ENCODE assay signal across 8 cellular contexts in the genomic region with DNA sequence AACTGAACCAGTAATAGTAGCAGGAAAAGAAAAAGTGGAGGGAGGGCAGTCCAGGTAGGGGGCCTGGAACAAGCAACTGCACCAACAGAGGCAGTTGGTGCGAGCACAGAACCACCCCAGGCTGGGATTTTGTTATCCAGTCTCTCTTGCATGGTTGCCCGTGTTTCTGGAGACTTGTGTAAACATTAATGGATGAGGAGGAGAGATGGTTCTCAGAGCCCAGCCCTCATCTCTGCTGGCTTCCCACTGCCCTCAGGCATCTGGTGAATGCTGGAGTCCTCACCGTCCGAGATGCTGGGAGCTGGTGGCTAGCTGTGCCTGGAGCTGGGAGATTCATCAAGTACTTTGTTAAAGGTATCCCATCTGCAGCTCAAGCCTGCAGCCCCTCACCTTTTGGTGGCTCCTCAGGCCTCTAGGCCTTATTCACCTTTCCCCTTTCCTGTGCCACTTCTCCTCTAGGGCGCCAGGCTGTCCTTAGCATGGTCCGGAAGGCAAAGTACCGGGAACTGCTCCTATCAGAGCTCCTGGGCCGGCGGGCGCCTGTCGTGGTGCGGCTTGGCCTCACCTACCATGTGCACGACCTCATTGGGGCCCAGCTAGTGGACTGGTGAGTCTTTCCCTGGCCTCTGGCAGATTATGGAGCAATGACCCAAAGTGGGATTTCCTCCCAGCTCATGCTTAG. TPM values are rescaled to one million over a fixed set of nuclear protein-coding genes. Genes with fewer than 3 reads are reported as not detected.
DNase-seq lines count a peak whose midpoint lies in the region; ATAC-seq and TF ChIP-seq lines count a peak whose summit lies in the region.
"Not testable (repeated sequence)": the region's sequence is repeated elsewhere in the genome, so short reads cannot be mapped to it uniquely, and the experiment has no call there.
"Had no signal": no experiment of that assay in that cellular context is flagged by ENCODE, and none has a peak within 500 bp of the region (broad histone marks: within the 10 kb centered on the region; RNA-seq: fewer than 3 reads in every experiment).

No MANE protein-coding gene starts in this region.

- not testable (repeated sequence) for H3K27me3 Mint-ChIP-seq in CD4-positive, alpha-beta T cell; T-cell; activated T-helper 17 cell treated with anti-CD3 and anti-CD28 coated beads, Interleukin-2, amount 50 U/mL, for 72 hours; activated naive CD8-positive, alpha-beta T cell treated with anti-CD3 and anti-CD28 coated beads, Interleukin-2, amount 10 ng/mL, durations not matched to agents 7 days and 5 days

- intact Hi-C loops in CD4-positive, alpha-beta T cell (cut with DNase I, micrococcal nuclease); posterior vena cava (cut with DNase I): not testable (repeated sequence)

- peaks cover 17% of the 10 kb centered on the region for H3K4me1 Mint-ChIP-seq in CD4-positive, alpha-beta T cell (ENCODE audit: low read depth)
- H3K4me1 Mint-ChIP-seq in T-cell, result peaks cover 13 to 16% (median 14%) of the 10 kb centered on the region in 3 donors
- H3K4me1 Mint-ChIP-seq in activated T-helper 17 cell treated with anti-CD3 and anti-CD28 coated beads, Interleukin-2, amount 50 U/mL, for 72 hours; activated naive CD8-positive, alpha-beta T cell treated with anti-CD3 and anti-CD28 coated beads, Interleukin-2, amount 10 ng/mL, durations not matched to agents 7 days and 5 days: not testable (repeated sequence)

- DNase-seq in CD4-positive, alpha-beta T cell; activated naive CD8-positive, alpha-beta T cell treated with anti-CD3 and anti-CD28 coated beads, Interleukin-2, amount 10 ng/mL, durations not matched to agents 7 days and 5 days: not testable (repeated sequence)
- DNase-seq in T-cell (peak in 1 of 34 experiments; percentile 10), lung (ENCODE audit: low spot score) (peak; percentile 17), posterior vena cava (ENCODE audit: low spot score) (peak; percentile 58)

- not testable (repeated sequence) for H3K27ac ChIP-seq in CD4-positive, alpha-beta T cell (ENCODE audit: low read depth, low read length); lung (ENCODE audit: low read depth in 1 of 2, low read length in 1 of 2)

- CTCF ChIA-PET in CD4-positive, alpha-beta T cell (lab: Charles Lee), result not testable (repeated sequence)
- CTCF ChIA-PET in T-cell (lab: Charles Lee), result interaction anchor here in 1 of 2 donors (0.6 kb wide), 1 partner anchor 140 kb away, joined by 7 read pairs; no protein-coding TSS in a partner anchor

- not testable (repeated sequence) for H3K27me3 ChIP-seq in CD4-positive, alpha-beta T cell (ENCODE audit: control insufficient read depth, insufficient read depth, low read length); lung (ENCODE audit: control insufficient read depth, insufficient read depth)

- ATAC-seq in CD4-positive, alpha-beta T cell (ENCODE audit: poor library complexity); T-cell (replicated peaks in 1 of 4); activated T-helper 17 cell treated with anti-CD3 and anti-CD28 coated beads, Interleukin-2, amount 50 U/mL, for 72 hours (replicated peaks); activated naive CD8-positive, alpha-beta T cell treated with anti-CD3 and anti-CD28 coated beads, Interleukin-2, amount 10 ng/mL, durations not matched to agents 7 days and 5 days (ENCODE audit: low read depth); lung (ENCODE audit: insufficient read depth, low FRiP score): not testable (repeated sequence)
- ATAC-seq in esophagus mucosa, result peak; percentile 33

- not testable (repeated sequence) for H3K4me1 ChIP-seq in lung (ENCODE audit: control insufficient read depth in 2 of 2, insufficient read depth in 2 of 2, low read length in 2 of 2)

- H3K36me3 ChIP-seq in lung (ENCODE audit: control insufficient read depth in 2 of 2, insufficient read depth in 2 of 2, low read length in 2 of 2), result peaks cover 10% of the 10 kb centered on the region in 2 donors

- H3K36me3 Mint-ChIP-seq in CD4-positive, alpha-beta T cell (ENCODE audit: low read depth); T-cell; activated T-helper 17 cell treated with anti-CD3 and anti-CD28 coated beads, Interleukin-2, amount 50 U/mL, for 72 hours (ENCODE audit: low read depth); activated naive CD8-positive, alpha-beta T cell treated with anti-CD3 and anti-CD28 coated beads, Interleukin-2, amount 10 ng/mL, durations not matched to agents 7 days and 5 days: not testable (repeated sequence)

- not testable (repeated sequence) for TF ChIP-seq CTCF in CD4-positive, alpha-beta T cell (IDR thresholded peaks at IDR 0.05); lung (IDR thresholded peaks at IDR 0.05; ENCODE audit: control extremely low read depth, extremely low read depth)

- not testable (repeated sequence) for H3K4me3 ChIP-seq in lung

- POLR2A ChIA-PET in CD4-positive, alpha-beta T cell (lab: Charles Lee), result interaction anchor here (1.3 kb wide), 1 partner anchor 9 kb away, joined by 3 read pairs; the partner anchor contains the start of gene DXO
- POLR2A ChIA-PET in T-cell (lab: Charles Lee), result not testable (repeated sequence)
- POLR2A ChIA-PET in activated naive CD8-positive, alpha-beta T cell treated with anti-CD3 and anti-CD28 coated beads, Interleukin-2, amount 10 ng/mL, durations not matched to agents 7 days and 5 days (lab: Charles Lee), result interaction anchor here (1.7 kb wide), 1 partner anchor 21 kb away, joined by 4 read pairs; the partner anchor contains the start of genes NELFE and SKIC2

- WGBS in lung, 2 donors, result 94 to 95% methylated on average over 12 to 13 of the region's 13 CpGs

- not testable (repeated sequence) for H3K9me3 Mint-ChIP-seq in CD4-positive, alpha-beta T cell; T-cell; activated T-helper 17 cell treated with anti-CD3 and anti-CD28 coated beads, Interleukin-2, amount 50 U/mL, for 72 hours; activated naive CD8-positive, alpha-beta T cell treated with anti-CD3 and anti-CD28 coated beads, Interleukin-2, amount 10 ng/mL, durations not matched to agents 7 days and 5 days

- H3K27ac Mint-ChIP-seq in CD4-positive, alpha-beta T cell, result peak overlapping the region; percentile 80
- H3K27ac Mint-ChIP-seq in T-cell, result peak overlapping the region; percentile 59 to 66
- peak overlapping the region; percentile 73 for H3K27ac Mint-ChIP-seq in activated T-helper 17 cell treated with anti-CD3 and anti-CD28 coated beads, Interleukin-2, amount 50 U/mL, for 72 hours
- peak overlapping the region; percentile 82 for H3K27ac Mint-ChIP-seq in activated naive CD8-positive, alpha-beta T cell treated with anti-CD3 and anti-CD28 coated beads, Interleukin-2, amount 10 ng/mL, durations not matched to agents 7 days and 5 days

- not testable (repeated sequence) for H3K4me3 Mint-ChIP-seq in CD4-positive, alpha-beta T cell; T-cell; activated T-helper 17 cell treated with anti-CD3 and anti-CD28 coated beads, Interleukin-2, amount 50 U/mL, for 72 hours; activated naive CD8-positive, alpha-beta T cell treated with anti-CD3 and anti-CD28 coated beads, Interleukin-2, amount 10 ng/mL, durations not matched to agents 7 days and 5 days

- not testable (repeated sequence) for H3K9me3 ChIP-seq in CD4-positive, alpha-beta T cell (ENCODE audit: control insufficient read depth, low read length); lung (ENCODE audit: control insufficient read depth in 2 of 2, insufficient read depth in 1 of 2, low read length in 1 of 2)

RNA-seq across cellular contexts. Expression of gene C4A, which starts 1.5 kb away (rescaled TPM):
- 1 to 10 TPM; 4.2 TPM for total RNA-seq in CD4-positive, alpha-beta T cell
- total RNA-seq in T-cell (10 to 100 TPM in 1 of 5 donors, 1 to 10 TPM in 4; 3.5 to 11.6 (median 6.1) TPM), esophagus mucosa (2.9 TPM), lung (100 to 1,000 TPM in 1 of 2 donors, 10 to 100 TPM in 1; 82.6 to 183 TPM), posterior vena cava (10 to 100 TPM; 27.5 to 51.7 TPM)
- 1 to 10 TPM; 6.5 to 6.9 TPM for total RNA-seq in activated T-helper 17 cell treated with anti-CD3 and anti-CD28 coated beads, Interleukin-2, amount 50 U/mL, for 72 hours
- total RNA-seq in activated naive CD8-positive, alpha-beta T cell treated with anti-CD3 and anti-CD28 coated beads, Interleukin-2, amount 10 ng/mL, durations not matched to agents 7 days and 5 days, result 1 to 10 TPM; 3.4 to 6.7 TPM
- polyA plus RNA-seq in lung, result 100 to 1,000 TPM in 1 of 2 donors, 10 to 100 TPM in 1; 48.3 to 284 TPM
- polyA plus RNA-seq: CD14-positive monocyte had no signal

RNA-seq across cellular contexts. Expression of gene DXO, which starts 8.4 kb away (rescaled TPM):
- total RNA-seq in CD4-positive, alpha-beta T cell, result 10 to 100 TPM; 30.0 to 31.1 TPM
- 10 to 100 TPM; 30.2 to 53.2 (median 35.4) TPM for total RNA-seq in T-cell
- 10 to 100 TPM; 14.9 to 16.9 TPM for total RNA-seq in activated T-helper 17 cell treated with anti-CD3 and anti-CD28 coated beads, Interleukin-2, amount 50 U/mL, for 72 hours
- total RNA-seq in activated naive CD8-positive, alpha-beta T cell treated with anti-CD3 and anti-CD28 coated beads, Interleukin-2, amount 10 ng/mL, durations not matched to agents 7 days and 5 days, result 10 to 100 TPM; 22.4 to 28.6 TPM
- total RNA-seq in esophagus mucosa, result 10.6 TPM
- 10 to 100 TPM; 11.9 to 18.7 TPM for total RNA-seq in lung
- polyA plus RNA-seq in lung, result 10 to 100 TPM; 15.1 to 23.9 TPM
- 10 to 100 TPM; 14.5 to 15.5 TPM for total RNA-seq in posterior vena cava

RNA-seq across cellular contexts. Expression of gene SKIC2, which starts 21.4 kb away (rescaled TPM):
- total RNA-seq in CD4-positive, alpha-beta T cell, result 100 to 1,000 TPM; 133 to 141 TPM
- total RNA-seq in T-cell (100 to 1,000 TPM; 104 to 169 (median 112) TPM), esophagus mucosa (31.3 TPM), lung (10 to 100 TPM; 28.1 to 70.6 TPM), posterior vena cava (10 to 100 TPM; 41.6 to 42.9 TPM)
- 10 to 100 TPM; 86.5 to 92.9 TPM for total RNA-seq in activated T-helper 17 cell treated with anti-CD3 and anti-CD28 coated beads, Interleukin-2, amount 50 U/mL, for 72 hours
- total RNA-seq in activated naive CD8-positive, alpha-beta T cell treated with anti-CD3 and anti-CD28 coated beads, Interleukin-2, amount 10 ng/mL, durations not matched to agents 7 days and 5 days, result 100 to 1,000 TPM; 102 to 112 TPM
- polyA plus RNA-seq in lung, result 10 to 100 TPM; 52.7 to 78.0 TPM

RNA-seq across cellular contexts. Expression of gene NELFE, which starts 21.6 kb away (rescaled TPM):
- total RNA-seq in CD4-positive, alpha-beta T cell, result 10 to 100 TPM; 53.8 to 58.2 TPM
- total RNA-seq in T-cell, result 10 to 100 TPM; 47.5 to 51.0 (median 49.4) TPM
- 10 to 100 TPM; 50.3 to 63.6 TPM for total RNA-seq in activated T-helper 17 cell treated with anti-CD3 and anti-CD28 coated beads, Interleukin-2, amount 50 U/mL, for 72 hours
- 10 to 100 TPM; 61.3 to 62.5 TPM for total RNA-seq in activated naive CD8-positive, alpha-beta T cell treated with anti-CD3 and anti-CD28 coated beads, Interleukin-2, amount 10 ng/mL, durations not matched to agents 7 days and 5 days
- 57.7 TPM for total RNA-seq in esophagus mucosa
- 10 to 100 TPM; 57.5 to 69.0 TPM for total RNA-seq in lung
- polyA plus RNA-seq in lung, result 10 to 100 TPM; 53.1 to 59.9 TPM
- 10 to 100 TPM; 41.6 to 52.0 TPM for total RNA-seq in posterior vena cava

RNA-seq across cellular contexts. Expression of gene C4B, which starts 34.3 kb away (rescaled TPM):
- total RNA-seq in CD4-positive, alpha-beta T cell, result 1 to 10 TPM; 3.0 to 4.0 TPM
- total RNA-seq in T-cell (1 to 10 TPM; 5.5 to 8.4 (median 7.5) TPM), esophagus mucosa (5.3 TPM), lung (100 to 1,000 TPM; 168 to 170 TPM), posterior vena cava (100 to 1,000 TPM in 1 of 2 donors, 10 to 100 TPM in 1; 45.4 to 121 TPM)
- 1 to 10 TPM; 5.9 to 6.1 TPM for total RNA-seq in activated T-helper 17 cell treated with anti-CD3 and anti-CD28 coated beads, Interleukin-2, amount 50 U/mL, for 72 hours
- 1 to 10 TPM; 4.1 to 5.7 TPM for total RNA-seq in activated naive CD8-positive, alpha-beta T cell treated with anti-CD3 and anti-CD28 coated beads, Interleukin-2, amount 10 ng/mL, durations not matched to agents 7 days and 5 days
- 100 to 1,000 TPM in 1 of 2 donors, 10 to 100 TPM in 1; 58.2 to 296 TPM for polyA plus RNA-seq in lung
